In the genomic region with DNA sequence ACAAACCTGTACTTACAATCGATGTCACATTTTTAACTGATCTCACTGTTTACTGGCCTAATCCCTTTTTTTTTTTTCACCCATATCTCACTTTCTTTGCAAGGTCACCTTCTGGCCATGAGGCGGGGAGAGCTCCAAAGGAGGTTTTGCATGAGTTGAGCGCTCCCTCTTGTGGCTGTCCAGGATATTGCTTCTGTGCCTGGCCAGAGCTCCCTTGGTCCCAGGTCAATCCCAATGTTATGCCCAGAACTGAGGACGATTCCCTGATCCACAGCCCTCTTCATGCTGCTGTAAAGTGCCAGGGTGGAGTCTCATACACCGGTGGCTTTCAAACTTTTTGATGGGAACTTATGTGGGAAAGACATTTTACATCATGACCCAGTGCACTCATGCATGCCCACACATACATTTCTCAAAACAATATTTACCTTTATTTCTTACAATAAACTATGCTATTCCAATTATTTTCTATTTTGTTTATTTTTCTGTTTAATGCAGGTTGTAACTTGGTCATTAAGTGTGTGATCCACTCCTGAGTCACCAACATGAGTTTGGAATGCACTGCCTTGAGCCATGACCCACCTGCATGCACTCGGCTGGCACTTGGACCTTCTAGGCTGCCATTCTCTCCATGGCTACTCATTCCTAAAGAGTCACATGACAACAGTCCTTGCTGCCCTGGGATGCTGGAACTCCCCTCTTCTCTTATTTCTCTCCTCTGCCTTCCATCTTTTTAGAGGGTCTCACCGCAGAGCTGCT, we compare ENCODE assay signal across 1 cellular context.
TF ChIP-seq lines count a peak whose summit lies in the region.

No MANE protein-coding gene starts in this region.

TF ChIP-seq in GM12878, 131 proteins besides CTCF, POLR2A, EP300 and RAD21 (continued from another document):
- TF ChIP-seq, protein P1, sequence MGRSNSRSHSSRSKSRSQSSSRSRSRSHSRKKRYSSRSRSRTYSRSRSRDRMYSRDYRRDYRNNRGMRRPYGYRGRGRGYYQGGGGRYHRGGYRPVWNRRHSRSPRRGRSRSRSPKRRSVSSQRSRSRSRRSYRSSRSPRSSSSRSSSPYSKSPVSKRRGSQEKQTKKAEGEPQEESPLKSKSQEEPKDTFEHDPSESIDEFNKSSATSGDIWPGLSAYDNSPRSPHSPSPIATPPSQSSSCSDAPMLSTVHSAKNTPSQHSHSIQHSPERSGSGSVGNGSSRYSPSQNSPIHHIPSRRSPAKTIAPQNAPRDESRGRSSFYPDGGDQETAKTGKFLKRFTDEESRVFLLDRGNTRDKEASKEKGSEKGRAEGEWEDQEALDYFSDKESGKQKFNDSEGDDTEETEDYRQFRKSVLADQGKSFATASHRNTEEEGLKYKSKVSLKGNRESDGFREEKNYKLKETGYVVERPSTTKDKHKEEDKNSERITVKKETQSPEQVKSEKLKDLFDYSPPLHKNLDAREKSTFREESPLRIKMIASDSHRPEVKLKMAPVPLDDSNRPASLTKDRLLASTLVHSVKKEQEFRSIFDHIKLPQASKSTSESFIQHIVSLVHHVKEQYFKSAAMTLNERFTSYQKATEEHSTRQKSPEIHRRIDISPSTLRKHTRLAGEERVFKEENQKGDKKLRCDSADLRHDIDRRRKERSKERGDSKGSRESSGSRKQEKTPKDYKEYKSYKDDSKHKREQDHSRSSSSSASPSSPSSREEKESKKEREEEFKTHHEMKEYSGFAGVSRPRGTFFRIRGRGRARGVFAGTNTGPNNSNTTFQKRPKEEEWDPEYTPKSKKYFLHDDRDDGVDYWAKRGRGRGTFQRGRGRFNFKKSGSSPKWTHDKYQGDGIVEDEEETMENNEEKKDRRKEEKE (IDR thresholded peaks at IDR 0.05): no peak
- no peak for TF ChIP-seq POLR2AphosphoS2 (IDR thresholded peaks at IDR 0.05; ENCODE audit: low read depth, low read length)
- no peak for TF ChIP-seq SMARCA5 (IDR thresholded peaks at IDR 0.05)
- TF ChIP-seq, protein P2, sequence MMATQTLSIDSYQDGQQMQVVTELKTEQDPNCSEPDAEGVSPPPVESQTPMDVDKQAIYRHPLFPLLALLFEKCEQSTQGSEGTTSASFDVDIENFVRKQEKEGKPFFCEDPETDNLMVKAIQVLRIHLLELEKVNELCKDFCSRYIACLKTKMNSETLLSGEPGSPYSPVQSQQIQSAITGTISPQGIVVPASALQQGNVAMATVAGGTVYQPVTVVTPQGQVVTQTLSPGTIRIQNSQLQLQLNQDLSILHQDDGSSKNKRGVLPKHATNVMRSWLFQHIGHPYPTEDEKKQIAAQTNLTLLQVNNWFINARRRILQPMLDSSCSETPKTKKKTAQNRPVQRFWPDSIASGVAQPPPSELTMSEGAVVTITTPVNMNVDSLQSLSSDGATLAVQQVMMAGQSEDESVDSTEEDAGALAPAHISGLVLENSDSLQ (IDR thresholded peaks at IDR 0.05): no peak
- no peak for TF ChIP-seq MYC (IDR thresholded peaks at IDR 0.05; ENCODE audit: insufficient read depth, insufficient read length, insufficient replicate concordance, low read length, severe bottlenecking)
- TF ChIP-seq RELA (IDR thresholded peaks at IDR 0.05; ENCODE audit: borderline replicate concordance, partially characterized antibody): no peak
- no peak for TF ChIP-seq CEBPB (IDR thresholded peaks at IDR 0.05; ENCODE audit: borderline replicate concordance in 1 of 2, low read depth in 2 of 2, low read length in 2 of 2)
- no peak for TF ChIP-seq IRF4 (IDR thresholded peaks at IDR 0.05; ENCODE audit: low read depth, low read length)
- TF ChIP-seq PML (IDR thresholded peaks at IDR 0.05; ENCODE audit: low read length): no peak
- TF ChIP-seq ZNF592 (IDR thresholded peaks at IDR 0.05): no peak
- TF ChIP-seq FOXM1 (IDR thresholded peaks at IDR 0.05; ENCODE audit: low read depth, low read length): 0 out of 2 replicates have a peak, but pooled peaks have one; percentile 8
- TF ChIP-seq ZNF384 (IDR thresholded peaks at IDR 0.05; ENCODE audit: borderline replicate concordance, low read depth, low read length): 0 out of 2 replicates have a peak, but pooled peaks have one; percentile 6
- peak; percentile 56; the same call in 1 of the 2 replicates for TF ChIP-seq PAX5 (IDR thresholded peaks at IDR 0.05; ENCODE audit: borderline replicate concordance, low read depth, low read length)
- peak; percentile 53; the same call in 1 of the 2 replicates for TF ChIP-seq RB1 (IDR thresholded peaks at IDR 0.05; ENCODE audit: borderline replicate concordance)
- peak; percentile 25; the same call in 1 of the 3 replicates for TF ChIP-seq POU2F2 (IDR thresholded peaks at IDR 0.05; ENCODE audit: borderline replicate concordance, low read depth, low read length)
TF ChIP-seq in GM12878: peak in this region for 7.
